ENCODE assay signal across 17 cellular contexts in genomic region chr5:99922386-99922785, GRCh38.
"Had no signal": no experiment of that assay in that cellular context is flagged by ENCODE, and none has a peak within 500 bp of the region (broad histone marks: within the 10 kb centered on the region; RNA-seq: fewer than 3 reads in every experiment).

No MANE protein-coding gene starts in this region.

- H3K27ac Mint-ChIP-seq: mesothelial cell of epicardium had no signal

- DNase-seq: dermis blood vessel endothelial cell; dorsolateral prefrontal cortex; effector CD4-positive, alpha-beta T cell; effector memory CD4-positive, alpha-beta T cell; foreskin keratinocyte; heart left ventricle; left cardiac atrium; left lung; left ventricle myocardium superior; lower lobe of right lung; mesenchymal stem cell; mucosa of descending colon had no signal

- H3K4me3 ChIP-seq: coronary artery, dorsolateral prefrontal cortex, esophagus muscularis mucosa, gastroesophageal sphincter, heart left ventricle, hepatocyte, left lung, lower lobe of right lung, mucosa of descending colon had no signal

- H3K9me3 Mint-ChIP-seq: mesothelial cell of epicardium had no signal

- H3K4me3 Mint-ChIP-seq: mesothelial cell of epicardium had no signal

- H3K36me3 Mint-ChIP-seq: mesothelial cell of epicardium had no signal

- H3K4me1 Mint-ChIP-seq: mesothelial cell of epicardium had no signal
